In the genomic region with DNA sequence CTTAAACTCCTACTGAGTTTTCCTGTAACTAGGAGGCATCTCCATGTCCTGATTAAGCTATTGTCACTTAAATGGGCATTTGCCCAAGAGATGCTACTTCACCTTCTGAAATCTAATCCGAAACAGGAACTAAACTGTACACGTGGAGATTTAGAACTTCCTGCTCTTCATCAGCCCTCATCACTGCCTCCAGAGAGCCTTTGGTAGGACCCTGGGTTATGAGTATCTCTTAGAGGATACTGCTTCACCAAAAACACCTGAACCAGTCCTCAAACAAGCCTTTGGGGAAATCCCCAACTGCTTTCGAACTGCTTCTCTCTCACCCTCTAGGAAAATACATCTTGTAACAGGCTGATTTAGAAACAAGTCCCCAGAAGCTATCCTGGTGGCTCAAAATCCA, we compare ENCODE assay signal across 26 cellular contexts.
A peak's percentile ranks its signal among the peaks of the same experiment; 100 is the strongest.
DNase-seq lines count a peak whose midpoint lies in the region; ATAC-seq, FAIRE-seq and TF ChIP-seq lines count a peak whose summit lies in the region.
"Had no signal": no experiment of that assay in that cellular context is flagged by ENCODE, and none has a peak within 500 bp of the region (broad histone marks: within the 10 kb centered on the region; RNA-seq: fewer than 3 reads in every experiment).

No MANE protein-coding gene starts in this region.

- no peaks in the 10 kb centered on the region for H3K27me3 Mint-ChIP-seq in activated CD4-positive, alpha-beta T cell treated with anti-CD3 and anti-CD28 coated beads, Interleukin-2, amount 10 ng/mL, durations not matched to agents 24 days and 14 days
- no peaks in the 10 kb centered on the region for H3K27me3 Mint-ChIP-seq in MCF 10A (ENCODE audit: insufficient read depth, unreplicated experiment)

- H3K79me2 ChIP-seq in GM12878 (ENCODE audit: control insufficient read depth, insufficient read depth, low read length) = no peaks in the 10 kb centered on the region

- H3K4me3 Mint-ChIP-seq in activated CD4-positive, alpha-beta T cell treated with anti-CD3 and anti-CD28 coated beads, Interleukin-2, amount 10 ng/mL, durations not matched to agents 24 days and 14 days = no peak overlapping the region
- no peak overlapping the region for H3K4me3 Mint-ChIP-seq in MCF 10A (ENCODE audit: unreplicated experiment)
- H3K4me3 Mint-ChIP-seq: mesothelial cell of epicardium had no signal

- 0 out of 2 replicates have a peak overlapping the region, but pooled peaks have one; percentile 4 for H3K4me2 ChIP-seq in GM12878 (ENCODE audit: control insufficient read depth, insufficient read depth)

- intact Hi-C loops in GM12878 (cut with micrococcal nuclease; ENCODE audit: unreplicated experiment) (no loop called here), MCF 10A (cut with micrococcal nuclease) (no loop called here)
- intact Hi-C loops in activated CD4-positive, alpha-beta T cell treated with anti-CD3 and anti-CD28 coated beads, Interleukin-2, amount 10 ng/mL, durations not matched to agents 24 days and 14 days (cut with micrococcal nuclease) = no loop called here

- no peak overlapping the region for H2AFZ ChIP-seq in GM12878 (ENCODE audit: control insufficient read depth, low read depth, low read length)

- RAD21 ChIA-PET in GM12878 (lab: Charles Lee; ENCODE audit: unreplicated experiment) = interaction anchor here (0.6 to 1.7 kb wide), 4 partner anchors 11 to 101 kb away, joined by 3 to 5 read pairs (median 4); no protein-coding TSS in a partner anchor

- TF ChIP-seq EP300 in GM12878 (IDR thresholded peaks at IDR 0.05; ENCODE audit: borderline replicate concordance in 1 of 2, control insufficient read depth in 1 of 2, low read depth in 2 of 2, low read length in 2 of 2) = no peak

- H4K20me1 ChIP-seq in GM12878 (ENCODE audit: control insufficient read depth, insufficient read depth) = no peaks in the 10 kb centered on the region

- H3K27ac ChIP-seq in GM12878 (ENCODE audit: control insufficient read depth, insufficient read depth) (no peak overlapping the region), Peyer's patch (no peak overlapping the region)
- H3K27ac ChIP-seq: adrenal gland, breast epithelium, coronary artery, stomach, upper lobe of right lung, WERI-Rb-1 had no signal

- no peaks in the 10 kb centered on the region for H3K4me1 Mint-ChIP-seq in activated CD4-positive, alpha-beta T cell treated with anti-CD3 and anti-CD28 coated beads, Interleukin-2, amount 10 ng/mL, durations not matched to agents 24 days and 14 days
- H3K4me1 Mint-ChIP-seq in MCF 10A (ENCODE audit: insufficient read depth, unreplicated experiment) = no peaks in the 10 kb centered on the region
- H3K4me1 Mint-ChIP-seq: mesothelial cell of epicardium had no signal

- in situ Hi-C loops in GM12878 (cut with MboI) = no loop called here

- FAIRE-seq in GM12878 (lab: Jason Lieb, UNC) = peak; percentile 23
- FAIRE-seq: endometrium had no signal

- SMC1A ChIA-PET in GM12878 (lab: Charles Lee; ENCODE audit: uncharacterized antibody, unreplicated experiment) = interaction anchor here (1.0 to 5.4 kb wide), 5 partner anchors 9 to 37 kb away, joined by 3 to 36 read pairs (median 8); no protein-coding TSS in a partner anchor

- no peaks in the 10 kb centered on the region for H3K27me3 ChIP-seq in GM12878 (replicated peaks in 1 of 2; ENCODE audit: control insufficient read depth in 2 of 2, insufficient read depth in 2 of 2, low read length in 1 of 2)
- H3K27me3 ChIP-seq in Peyer's patch = no peaks in the 10 kb centered on the region
- H3K27me3 ChIP-seq: adrenal gland, breast epithelium, stomach, upper lobe of right lung had no signal

- 2% methylated on average over 3 of the region's 3 CpGs for WGBS in GM12878 (ENCODE audit: insufficient coverage, insufficient replicate concordance, low lambda C conversion rate, missing lambda C conversion rate)

- no peak for TF ChIP-seq POLR2A in GM12878 (IDR thresholded peaks at IDR 0.05; ENCODE audit: low read depth, low read length)
- no peak for TF ChIP-seq POLR2A in Peyer's patch (IDR thresholded peaks at IDR 0.05)

- no peaks in the 10 kb centered on the region for H3K36me3 ChIP-seq in GM12878 (ENCODE audit: control insufficient read depth in 2 of 2, insufficient read depth in 2 of 2, low read length in 1 of 2)
- no peaks in the 10 kb centered on the region for H3K36me3 ChIP-seq in Peyer's patch
- H3K36me3 ChIP-seq: adrenal gland, breast epithelium, stomach, upper lobe of right lung, WERI-Rb-1 had no signal

- TF ChIP-seq CTCF in GM12878 (IDR thresholded peaks at IDR 0.05 in 2 of 3, conservative IDR thresholded peaks at IDR 0.05 in 1 of 3; ENCODE audit: control insufficient read depth in 2 of 3, extremely low read depth in 1 of 3, insufficient read depth in 1 of 3, low read depth in 3 of 3, low read length in 3 of 3) (no peak), MCF 10A (IDR thresholded peaks at IDR 0.05; ENCODE audit: unreplicated experiment) (no peak), Peyer's patch (IDR thresholded peaks at IDR 0.05) (no peak)

- H3K27ac Mint-ChIP-seq in activated CD4-positive, alpha-beta T cell treated with anti-CD3 and anti-CD28 coated beads, Interleukin-2, amount 10 ng/mL, durations not matched to agents 24 days and 14 days = no peak overlapping the region
- H3K27ac Mint-ChIP-seq in MCF 10A (ENCODE audit: low read depth, unreplicated experiment) = no peak overlapping the region
- H3K27ac Mint-ChIP-seq: mesothelial cell of epicardium had no signal

- H3K36me3 Mint-ChIP-seq in activated CD4-positive, alpha-beta T cell treated with anti-CD3 and anti-CD28 coated beads, Interleukin-2, amount 10 ng/mL, durations not matched to agents 24 days and 14 days (ENCODE audit: low read depth) = no peaks in the 10 kb centered on the region
- no peaks in the 10 kb centered on the region for H3K36me3 Mint-ChIP-seq in MCF 10A (ENCODE audit: insufficient read depth, unreplicated experiment)

- POLR2A ChIA-PET in GM12878 (lab: Charles Lee) (interaction anchor here (0.7 to 1.0 kb wide), 2 partner anchors 13 to 234 kb away, joined by 3 read pairs; no protein-coding TSS in a partner anchor), MCF 10A (lab: Yijun Ruan, JAX) (interaction anchor here (1.1 kb wide), 1 partner anchor 28 kb away, joined by 3 read pairs; no protein-coding TSS in a partner anchor)

- CTCF ChIA-PET in GM12878 (lab: Yijun Ruan, JAX) (interaction anchor here (1.0 to 2.5 kb wide), 7 partner anchors 9 to 108 kb away, joined by 3 to 10 read pairs (median 3); no protein-coding TSS in a partner anchor), MCF 10A (lab: Yijun Ruan, JAX) (interaction anchor here (0.6 to 1.3 kb wide), 3 partner anchors 104 to 108 kb away, joined by 3 to 5 read pairs (median 3); no protein-coding TSS in a partner anchor)

- no peak overlapping the region for H3K9ac ChIP-seq in GM12878 (ENCODE audit: control insufficient read depth, insufficient read depth, low read length)

- H3K4me1 ChIP-seq in GM12878 (ENCODE audit: control insufficient read depth, insufficient read depth, low read length) = no peaks in the 10 kb centered on the region; the same call in 1 of the 2 replicates
- H3K4me1 ChIP-seq in Peyer's patch = no peaks in the 10 kb centered on the region
- H3K4me1 ChIP-seq: adrenal gland, breast epithelium, stomach, upper lobe of right lung had no signal

- peak; percentile 83 for ATAC-seq in GM18868 (IDR thresholded peaks at IDR 0.05; ENCODE audit: unreplicated experiment)
- ATAC-seq in GM21515 (IDR thresholded peaks at IDR 0.05; ENCODE audit: unreplicated experiment) = peak; percentile 67
- peak; percentile 75 for ATAC-seq in HG02885 (IDR thresholded peaks at IDR 0.05; ENCODE audit: poor library complexity, unreplicated experiment)
- ATAC-seq in GM12878 = peak; percentile 73
- ATAC-seq: upper lobe of right lung had no signal

- H3K9me3 Mint-ChIP-seq in activated CD4-positive, alpha-beta T cell treated with anti-CD3 and anti-CD28 coated beads, Interleukin-2, amount 10 ng/mL, durations not matched to agents 24 days and 14 days = no peaks in the 10 kb centered on the region
- H3K9me3 Mint-ChIP-seq in MCF 10A (ENCODE audit: unreplicated experiment) = no peaks in the 10 kb centered on the region

- DNase-seq in GM12878 (ENCODE audit: low read depth, low spot score) (no peak), MCF 10A (ENCODE audit: unreplicated experiment) (no peak), Peyer's patch (no peak)
- DNase-seq in activated CD4-positive, alpha-beta T cell treated with anti-CD3 and anti-CD28 coated beads, Interleukin-2, amount 10 ng/mL, durations not matched to agents 24 days and 14 days = no peak
- DNase-seq: activated CD4-positive, alpha-beta T cell treated with anti-CD3 and anti-CD28 coated beads, Interleukin-2, amount 50 U/mL, for 4 hours; activated gamma-delta T cell treated with Interleukin-2 at 50 U/mL for 16 hours; adrenal gland; DND-41; glutamatergic neuron; IMR-90; MV-4-11; NCI-H2081 treated with DMSO at 0.1 percent for 48 hours; NCI-H526; OCI-M1; SHP77 treated with DMSO at 0.1 percent for 48 hours; stimulated activated CD4-positive, alpha-beta T cell treated with anti-CD3 and anti-CD28 coated beads, Interleukin-2, amount 100 ng/mL, for 48 hours; stomach; upper lobe of right lung; WERI-Rb-1 had no signal

- BruUV-seq in GM12878 (replicated peaks; lab: Mats Ljungman, UMichigan) (no TSS peak), MCF 10A (replicated peaks; lab: Mats Ljungman, UMichigan) (no TSS peak)

- H3K4me3 ChIP-seq in GM12878 (no peak overlapping the region), Peyer's patch (no peak overlapping the region)
- H3K4me3 ChIP-seq: adrenal gland, breast epithelium, coronary artery, stomach, upper lobe of right lung had no signal

- no peak for TF ChIP-seq RAD21 in GM12878 (IDR thresholded peaks at IDR 0.05; ENCODE audit: insufficient read depth, low read depth, low read length)

- H3K9me3 ChIP-seq in GM12878 (replicated peaks; ENCODE audit: control insufficient read depth, insufficient read depth, low read length) (no peaks in the 10 kb centered on the region), Peyer's patch (no peaks in the 10 kb centered on the region)
- H3K9me3 ChIP-seq: adrenal gland, breast epithelium, stomach, upper lobe of right lung had no signal

TF ChIP-seq in GM12878, 131 proteins besides CTCF, POLR2A, EP300 and RAD21:
- TF ChIP-seq SUPT20H (IDR thresholded peaks at IDR 0.05; ENCODE audit: borderline replicate concordance, control insufficient read depth, low read depth, low read length) (no peak), ETV6 (conservative IDR thresholded peaks at IDR 0.05 in 1 of 2, IDR thresholded peaks at IDR 0.05 in 1 of 2; ENCODE audit: borderline replicate concordance in 1 of 2, low read depth in 1 of 2) (0 out of 4 replicates have a peak, but pooled peaks of 1 of the 2 experiments have one; percentile 25)
